In genomic region chr12:65419284-65420072, GRCh38 we compare ENCODE assay signal across 28 cellular contexts.
"Had no signal": no experiment of that assay in that cellular context is flagged by ENCODE, and none has a peak within 500 bp of the region (broad histone marks: within the 10 kb centered on the region; RNA-seq: fewer than 3 reads in every experiment).

No MANE protein-coding gene starts in this region.

- H3K27me3 ChIP-seq: adrenal gland, ascending aorta, neutrophil, ovary, right atrium auricular region, spleen, testis, vagina had no signal

- H3K4me3 Mint-ChIP-seq: activated B cell treated with CpG ODN at 0.5 μM for 24 hours; activated CD4-positive, alpha-beta T cell treated with anti-CD3 and anti-CD28 coated beads for 36 hours; activated naive CD8-positive, alpha-beta T cell; activated T-cell treated with anti-CD3 and anti-CD28 coated beads, Interleukin-2, amount 50 U/mL, for 24 hours; activated T-helper 17 cell treated with anti-CD3 and anti-CD28 coated beads, Interleukin-2, amount 50 U/mL, for 72 hours; effector memory CD8-positive, alpha-beta T cell; natural killer cell treated with Interleukin-12 subunit alpha and Interleukin-12 subunit beta and Interleukin-15 and Interleukin-18, amount 100 ng/mL, for 72 hours; type B pancreatic cell had no signal

- H3K36me3 ChIP-seq: adrenal gland, neutrophil, ovary, vagina had no signal

- DNase-seq: activated B cell treated with CpG ODN at 0.5 μM for 24 hours; activated CD4-positive, alpha-beta T cell treated with anti-CD3 and anti-CD28 coated beads for 36 hours; activated CD4-positive, alpha-beta T cell treated with anti-CD3 and anti-CD28 coated beads, Interleukin-2, amount 50 U/mL, for 4 hours; activated CD8-positive, alpha-beta memory T cell treated with anti-CD3 and anti-CD28 coated beads for 24 hours; activated CD8-positive, alpha-beta memory T cell treated with anti-CD3 and anti-CD28 coated beads, Interleukin-2, amount 50 U/mL, for 4 hours; activated naive CD4-positive, alpha-beta T cell; activated T-cell treated with anti-CD3 and anti-CD28 coated beads, Interleukin-2, amount 50 U/mL, for 24 hours; adrenal gland; central memory CD4-positive, alpha-beta T cell; effector memory CD8-positive, alpha-beta T cell; foreskin melanocyte; hippocampal formation; left ventricle myocardium inferior; mammary epithelial cell; ovary; psoas muscle; spleen; stimulated activated CD4-positive, alpha-beta T cell treated with anti-CD3 and anti-CD28 coated beads, Interleukin-4, amount 100 ng/mL, for 1 hour; stimulated activated naive CD4-positive, alpha-beta T cell; testis had no signal

- H3K9me3 ChIP-seq: neutrophil, ovary, testis had no signal

- H3K27ac ChIP-seq: adrenal gland, ascending aorta, left ventricle myocardium inferior, neutrophil, ovary, psoas muscle, right atrium auricular region, spleen, testis, vagina had no signal

- H3K27ac Mint-ChIP-seq: activated B cell treated with CpG ODN at 0.5 μM for 24 hours; activated CD4-positive, alpha-beta T cell treated with anti-CD3 and anti-CD28 coated beads for 36 hours; activated naive CD8-positive, alpha-beta T cell; activated T-cell treated with anti-CD3 and anti-CD28 coated beads, Interleukin-2, amount 50 U/mL, for 24 hours; activated T-helper 17 cell treated with anti-CD3 and anti-CD28 coated beads, Interleukin-2, amount 50 U/mL, for 72 hours; effector memory CD8-positive, alpha-beta T cell; natural killer cell treated with Interleukin-12 subunit alpha and Interleukin-12 subunit beta and Interleukin-15 and Interleukin-18, amount 100 ng/mL, for 72 hours; type B pancreatic cell had no signal

- H3K4me3 ChIP-seq: adrenal gland, ascending aorta, left ventricle myocardium inferior, ovary, psoas muscle, right atrium auricular region, spleen, testis, vagina had no signal

- H3K4me1 ChIP-seq: adrenal gland, ascending aorta, psoas muscle, right atrium auricular region, testis, vagina had no signal

- H3K4me1 Mint-ChIP-seq: activated B cell treated with CpG ODN at 0.5 μM for 24 hours; activated CD4-positive, alpha-beta T cell treated with anti-CD3 and anti-CD28 coated beads for 36 hours; activated T-helper 17 cell treated with anti-CD3 and anti-CD28 coated beads, Interleukin-2, amount 50 U/mL, for 72 hours had no signal

- H3K27me3 Mint-ChIP-seq: activated B cell treated with CpG ODN at 0.5 μM for 24 hours; activated naive CD8-positive, alpha-beta T cell; activated T-cell treated with anti-CD3 and anti-CD28 coated beads, Interleukin-2, amount 50 U/mL, for 24 hours; activated T-helper 17 cell treated with anti-CD3 and anti-CD28 coated beads, Interleukin-2, amount 50 U/mL, for 72 hours; effector memory CD8-positive, alpha-beta T cell; type B pancreatic cell had no signal

- H3K36me3 Mint-ChIP-seq: activated naive CD8-positive, alpha-beta T cell had no signal
